Comparison of ENCODE assay signal across 1 cellular context in the genomic region with DNA sequence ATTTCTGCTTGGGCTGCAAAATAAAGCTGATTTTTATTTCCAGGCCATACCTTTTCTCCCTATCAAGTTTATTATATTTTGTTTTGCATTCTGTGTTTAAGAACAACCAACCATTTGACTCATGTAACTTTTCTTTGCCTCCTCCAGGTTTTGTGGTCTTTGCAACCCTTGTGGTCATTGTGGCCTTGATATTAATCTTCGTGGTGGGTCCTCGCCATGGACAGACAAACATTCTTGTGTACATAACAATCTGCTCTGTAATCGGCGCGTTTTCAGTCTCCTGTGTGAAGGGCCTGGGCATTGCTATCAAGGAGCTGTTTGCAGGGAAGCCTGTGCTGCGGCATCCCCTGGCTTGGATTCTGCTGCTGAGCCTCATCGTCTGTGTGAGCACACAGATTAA.
TF ChIP-seq lines count a peak whose summit lies in the region.

No MANE protein-coding gene starts in this region.

TF ChIP-seq in WTC11, 78 proteins besides CTCF, POLR2A, EP300 and RAD21 (continued from another document):
- no peak for TF ChIP-seq CDX4 (CRISPR knock-in tag; IDR thresholded peaks at IDR 0.05; ENCODE audit: borderline replicate concordance)
